Comparison of ENCODE assay signal across 21 cellular contexts in the genomic region with DNA sequence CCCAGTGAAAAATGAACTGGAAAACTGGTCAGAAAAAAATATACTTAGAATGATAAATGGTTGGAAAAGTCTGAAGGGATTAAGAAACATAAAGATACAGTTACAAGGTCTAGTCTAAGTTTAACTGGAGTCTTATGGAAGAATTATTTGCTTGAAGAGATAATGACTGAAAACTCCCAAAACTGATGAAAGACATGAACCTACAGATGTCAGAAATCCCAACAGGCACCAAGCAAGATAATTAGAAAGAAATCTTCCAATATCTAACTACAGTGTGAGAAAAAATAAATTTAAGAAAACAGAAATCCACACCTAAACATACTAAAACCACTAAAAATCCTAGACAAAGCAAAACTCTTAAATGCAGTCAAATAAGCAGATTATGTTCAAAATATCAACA.
"Had no signal": no experiment of that assay in that cellular context is flagged by ENCODE, and none has a peak within 500 bp of the region (broad histone marks: within the 10 kb centered on the region; RNA-seq: fewer than 3 reads in every experiment).

No MANE protein-coding gene starts in this region.

- DNase-seq: KBM-7, MV-4-11, NCI-H1048, NCI-H1105, NCI-H1417, NCI-H1436 treated with DMSO at 0.1 percent for 48 hours, NCI-H1694, NCI-H187 treated with DMSO at 0.1 percent for 48 hours, NCI-H2029 treated with DMSO at 0.1 percent for 48 hours, NCI-H2107, NCI-H2227 treated with DMSO at 0.1 percent for 48 hours, NCI-H524, NCI-H526 treated with DMSO at 0.1 percent for 48 hours, NCI-H748 treated with DMSO at 0.1 percent for 48 hours, PC-3, SHP77 had no signal

- H3K27ac ChIP-seq: HL-60, RWPE1 had no signal

- FAIRE-seq: HTR-8/SVneo had no signal

- ATAC-seq: Panc1, PC-3, SK-N-SH treated with all-trans-retinoic acid at 6 μM for 48 hours had no signal
